16 cellular contexts compared by ENCODE assay signal in genomic region chr9:132985489-132985888, GRCh38. TPM values are rescaled to one million over a fixed set of nuclear protein-coding genes. Genes with fewer than 3 reads are reported as not detected.
A peak's percentile ranks its signal among the peaks of the same experiment; 100 is the strongest.
DNase-seq lines count a peak whose midpoint lies in the region; ATAC-seq, FAIRE-seq and TF ChIP-seq lines count a peak whose summit lies in the region.
"Had no signal": no experiment of that assay in that cellular context is flagged by ENCODE, and none has a peak within 500 bp of the region (broad histone marks: within the 10 kb centered on the region; RNA-seq: fewer than 3 reads in every experiment).

No MANE protein-coding gene starts in this region.

- no TSS peak for BruUV-seq in HepG2 (replicated peaks; lab: Mats Ljungman, UMichigan)
- BruUV-seq in A673 (replicated peaks; lab: Mats Ljungman, UMichigan), result no TSS peak

- H3K4me1 ChIP-seq in HepG2 (ENCODE audit: insufficient read depth, low read length), result peaks cover 45% of the 10 kb centered on the region
- no peaks in the 10 kb centered on the region for H3K4me1 ChIP-seq in right lobe of liver
- H3K4me1 ChIP-seq in Loucy (ENCODE audit: insufficient read depth, low read length, poor library complexity, severe bottlenecking), result peaks cover 74% of the 10 kb centered on the region
- H3K4me1 ChIP-seq in osteoblast (ENCODE audit: insufficient read depth, low read length), result no peaks in the 10 kb centered on the region
- H3K4me1 ChIP-seq in A673 (ENCODE audit: insufficient read depth, low read length, poor library complexity, severe bottlenecking), result no peaks in the 10 kb centered on the region

- no peak overlapping the region for H2AFZ ChIP-seq in HepG2 (ENCODE audit: low read length)
- H2AFZ ChIP-seq in Loucy (ENCODE audit: low read length), result no peak overlapping the region
- H2AFZ ChIP-seq in osteoblast (ENCODE audit: low read length), result no peak overlapping the region

- WGBS in HepG2 (ENCODE audit: low lambda C conversion rate), result 74% methylated on average over 6 of the region's 8 CpGs
- 39% methylated on average over 2 of the region's 8 CpGs for WGBS in right lobe of liver (ENCODE audit: insufficient coverage, low coverage, low lambda C conversion rate, missing lambda C conversion rate)

- ATAC-seq in HepG2 (no peak), right lobe of liver (no peak), HG02571 (IDR thresholded peaks at IDR 0.05; ENCODE audit: unreplicated experiment) (no peak)
- ATAC-seq: GM12878 had no signal

- POLR2A ChIA-PET in HepG2 (lab: Yijun Ruan, JAX) (no interaction called here), A673 (lab: Charles Lee; ENCODE audit: low non-redundant PET) (no interaction called here)

- no peak for FAIRE-seq in HepG2 (lab: Jason Lieb, UNC)
- FAIRE-seq: A204.1, GM12878, GM18507 had no signal

- no peak for DNase-seq in HepG2 (ENCODE audit: low spot score)
- no peak for DNase-seq in right lobe of liver
- DNase-seq in osteoblast (ENCODE audit: insufficient read length, low spot score, missing footprints), result peak; percentile 38
- DNase-seq in NCI-H510A treated with DMSO at 0.1 percent for 48 hours (lab: John Stamatoyannopoulos, UW), result no peak
- no peak for DNase-seq in A673 (ENCODE audit: low spot score)
- DNase-seq: Calu3; CD4-positive, CD25-positive, alpha-beta regulatory T cell; DMS79; HCEC 1CT; IMR-90 had no signal

- H3K9ac ChIP-seq in HepG2 (ENCODE audit: insufficient read depth, low read depth, low read length) (no peak overlapping the region), Loucy (ENCODE audit: low read depth, low read length, poor library complexity, severe bottlenecking) (peak overlapping the region; percentile 99)

- H3K27me3 ChIP-seq in HepG2 (ENCODE audit: control insufficient read depth in 1 of 2, insufficient read depth in 2 of 2, low read length in 2 of 2) (peaks cover 5 to 32% of the 10 kb centered on the region in 2 experiments; a peak in 3 of 5 replicates), right lobe of liver (no peaks in the 10 kb centered on the region), Loucy (ENCODE audit: insufficient read depth, low read length, poor library complexity, severe bottlenecking) (no peaks in the 10 kb centered on the region), osteoblast (ENCODE audit: insufficient read depth, low read length) (peaks cover 26% of the 10 kb centered on the region), A673 (replicated peaks; ENCODE audit: insufficient read depth, low read depth, low read length, poor library complexity) (peaks cover 51% of the 10 kb centered on the region)

- H3K9me3 ChIP-seq in HepG2 (ENCODE audit: low read length), result no peaks in the 10 kb centered on the region
- no peaks in the 10 kb centered on the region for H3K9me3 ChIP-seq in right lobe of liver
- no peaks in the 10 kb centered on the region for H3K9me3 ChIP-seq in Loucy (ENCODE audit: insufficient read depth, low read depth, low read length)
- H3K9me3 ChIP-seq in osteoblast (ENCODE audit: low read depth, low read length), result no peaks in the 10 kb centered on the region
- H3K9me3 ChIP-seq in A673 (ENCODE audit: low read depth, low read length, poor library complexity, severe bottlenecking), result no peaks in the 10 kb centered on the region

- H3K79me2 ChIP-seq in HepG2 (ENCODE audit: insufficient read depth, low read length), result no peaks in the 10 kb centered on the region
- peaks cover 100% of the 10 kb centered on the region for H3K79me2 ChIP-seq in Loucy (ENCODE audit: insufficient read depth, low read length)
- H3K79me2 ChIP-seq in osteoblast (ENCODE audit: insufficient read depth, low read length), result no peaks in the 10 kb centered on the region

- TF ChIP-seq POLR2A in HepG2 (IDR thresholded peaks at IDR 0.05; ENCODE audit: insufficient read depth in 1 of 2, low read depth in 2 of 2, low read length in 2 of 2), result no peak
- TF ChIP-seq POLR2A in right lobe of liver (IDR thresholded peaks at IDR 0.05), result no peak

- no peak overlapping the region for H3K27ac ChIP-seq in HepG2 (ENCODE audit: extremely low read length, insufficient read depth, low read length)
- no peak overlapping the region for H3K27ac ChIP-seq in right lobe of liver
- no peak overlapping the region for H3K27ac ChIP-seq in osteoblast (ENCODE audit: low read depth, low read length)
- no peak overlapping the region for H3K27ac ChIP-seq in A673 (ENCODE audit: low read depth, low read length, poor library complexity, severe bottlenecking)

- TF ChIP-seq RAD21 in HepG2 (CRISPR knock-in tag; IDR thresholded peaks at IDR 0.05), result no peak

- H3K4me2 ChIP-seq in HepG2 (ENCODE audit: low read depth, low read length), result no peak overlapping the region
- H3K4me2 ChIP-seq in Loucy (ENCODE audit: low read depth, low read length, poor library complexity, severe bottlenecking), result peak overlapping the region; percentile 95
- H3K4me2 ChIP-seq in osteoblast (ENCODE audit: insufficient read depth, low read length), result no peak overlapping the region

- CTCF ChIA-PET in HepG2 (lab: Yijun Ruan, JAX; ENCODE audit: low intra/inter-chr PET ratio, low total read pairs), result no interaction called here
- CTCF ChIA-PET in A673 (lab: Charles Lee), result no interaction called here

- TF ChIP-seq CTCF in HepG2 (CRISPR knock-in tag; IDR thresholded peaks at IDR 0.05) (no peak), right lobe of liver (IDR thresholded peaks at IDR 0.05) (no peak), Loucy (conservative IDR thresholded peaks at IDR 0.05; ENCODE audit: low read length) (no peak), osteoblast (IDR thresholded peaks at IDR 0.05; ENCODE audit: extremely low read depth, low read depth, low read length) (no peak), A673 (conservative IDR thresholded peaks at IDR 0.05; ENCODE audit: low read depth, low read length) (no peak)

- no peak overlapping the region for H3K4me3 ChIP-seq in HepG2 (replicated peaks in 1 of 3; ENCODE audit: insufficient read depth in 1 of 3, low read depth in 2 of 3, low read length in 3 of 3)
- H3K4me3 ChIP-seq in right lobe of liver, result no peak overlapping the region
- H3K4me3 ChIP-seq in Loucy (ENCODE audit: low read length, poor library complexity, severe bottlenecking), result peak overlapping the region; percentile 67
- no peak overlapping the region for H3K4me3 ChIP-seq in osteoblast (ENCODE audit: insufficient read depth, low read length)
- no peak overlapping the region for H3K4me3 ChIP-seq in A673 (ENCODE audit: low read depth, low read length, poor library complexity, severe bottlenecking)
- H3K4me3 ChIP-seq: GM12878 had no signal

- peaks cover 16% of the 10 kb centered on the region for H3F3A ChIP-seq in Loucy (ENCODE audit: low read depth)

- in situ Hi-C loops in HepG2 (cut with HindIII; ENCODE audit: extremely low pct_ligation_motif_present, low pct_unique_long_range_greater_than_20kb), result no loop called here

- H3K36me3 ChIP-seq in HepG2 (replicated peaks in 1 of 2; ENCODE audit: control insufficient read depth in 1 of 2, insufficient read depth in 2 of 2, low read length in 2 of 2), result no peaks in the 10 kb centered on the region
- H3K36me3 ChIP-seq in right lobe of liver, result no peaks in the 10 kb centered on the region
- H3K36me3 ChIP-seq in Loucy (ENCODE audit: insufficient read depth, low read length), result peaks cover 43% of the 10 kb centered on the region
- H3K36me3 ChIP-seq in osteoblast (ENCODE audit: insufficient read depth, low read length), result no peaks in the 10 kb centered on the region
- H3K36me3 ChIP-seq in A673 (ENCODE audit: insufficient read depth, low read length, poor library complexity, severe bottlenecking), result no peaks in the 10 kb centered on the region

- intact Hi-C loops in HepG2 (cut with micrococcal nuclease; ENCODE audit: unreplicated experiment), result no loop called here
- intact Hi-C loops in right lobe of liver (cut with DNase I), result no loop called here
- intact Hi-C loops in A673 (cut with micrococcal nuclease; ENCODE audit: unreplicated experiment), result no loop called here

- no peaks in the 10 kb centered on the region for H3K9me2 ChIP-seq in Loucy (replicated peaks; ENCODE audit: low read depth, low read length)

- H4K20me1 ChIP-seq in HepG2 (ENCODE audit: insufficient read depth, low read length) (no peaks in the 10 kb centered on the region), Loucy (ENCODE audit: insufficient read depth, low read length, poor library complexity, severe bottlenecking) (peaks cover 7% of the 10 kb centered on the region), osteoblast (ENCODE audit: insufficient read depth, low read length) (no peaks in the 10 kb centered on the region)

- TF ChIP-seq EP300 in HepG2 (IDR thresholded peaks at IDR 0.05; ENCODE audit: low read depth in 2 of 2, low read length in 2 of 2) (no peak), HepG2 (CRISPR knock-in tag; IDR thresholded peaks at IDR 0.05; ENCODE audit: borderline replicate concordance) (no peak)

RNA-seq across cellular contexts. Expression of gene GFI1B, which starts 7.0 kb away (rescaled TPM):
- total RNA-seq in HepG2 (2016; rRNA removed; fragmentation: Illumina TruSeq; extraction: Trizol) (0.51 TPM in 1 of 2 replicates, not detected in the other), right lobe of liver (under 1 TPM in 3 of 6 experiments, not detected in 3; 0.24 to 0.64 (median 0.39) TPM), osteoblast (under 0.01 TPM in 1 of 2 replicates, not detected in the other), A673 (2021) (not detected in 2 replicates)
- total RNA-seq in HepG2 (2016; cell fraction: cytosol; rRNA removed; fragmentation: Illumina TruSeq; extraction: Trizol; ENCODE audit: low read depth), result not detected in 2 replicates
- total RNA-seq in HepG2 (2016; cell fraction: insoluble cytoplasmic fraction; rRNA removed; fragmentation: Illumina TruSeq; extraction: Trizol), result 0.24 and 0.56 TPM in 2 replicates
- 0.15 and 0.52 TPM in 2 replicates for total RNA-seq in HepG2 (2016; cell fraction: membrane; rRNA removed; fragmentation: Illumina TruSeq; extraction: Trizol)
- total RNA-seq in HepG2 (2016; cell fraction: nucleus; rRNA removed; fragmentation: Illumina TruSeq; extraction: Trizol), result 0.28 TPM in 1 of 2 replicates, not detected in the other
- polyA plus RNA-seq in HepG2 (2011; rRNA removed), result 0.15 and 0.26 TPM in 2 replicates
- polyA plus RNA-seq in HepG2 (2011; cell fraction: cytosol; rRNA removed), result 0.15 and 0.18 TPM in 2 replicates
- polyA plus RNA-seq in HepG2 (2011; cell fraction: nucleus; rRNA removed), result 0.19 and 0.26 TPM in 2 replicates
- 0.19 and 0.80 TPM in 2 replicates for polyA plus RNA-seq in HepG2 (2012)
- polyA plus RNA-seq in HepG2 (2016; cell fraction: cytosol; fragmentation: Illumina TruSeq; extraction: Trizol; ENCODE audit: low read depth), result 0.09 and 0.19 TPM in 2 replicates
- polyA plus RNA-seq in HepG2 (2016; cell fraction: insoluble cytoplasmic fraction; fragmentation: Illumina TruSeq; extraction: Trizol; ENCODE audit: low read depth), result 0.21 and 0.30 TPM in 2 replicates
- polyA plus RNA-seq in HepG2 (2016; cell fraction: membrane; fragmentation: Illumina TruSeq; extraction: Trizol; ENCODE audit: low read depth), result 0.19 and 0.32 TPM in 2 replicates
- 0.49 TPM in 1 of 2 replicates, not detected in the other for polyA plus RNA-seq in HepG2 (2016; cell fraction: nucleus; fragmentation: Illumina TruSeq; extraction: Trizol; ENCODE audit: insufficient read depth, low read depth)
- 0.35 and 0.42 TPM in 2 replicates for polyA minus RNA-seq in HepG2 (2011; rRNA and poly(A)+ RNA removed; ENCODE audit: low replicate concordance)
- polyA minus RNA-seq in HepG2 (2011; cell fraction: cytosol; rRNA and poly(A)+ RNA removed), result not detected in 2 replicates
- 0.13 TPM in 1 of 2 replicates, not detected in the other for polyA minus RNA-seq in HepG2 (2011; cell fraction: nucleus; rRNA and poly(A)+ RNA removed)
- total RNA-seq: Calu3, GM12878, IMR-90 had no signal
- polyA plus RNA-seq: BJ had no signal

RNA-seq across cellular contexts. Expression of gene TSC1, which starts 41.1 kb away (rescaled TPM):
- total RNA-seq in HepG2 (2016; rRNA removed; fragmentation: Illumina TruSeq; extraction: Trizol), result 26.3 and 31.6 TPM in 2 replicates
- 18.0 and 21.2 TPM in 2 replicates for total RNA-seq in HepG2 (2016; cell fraction: cytosol; rRNA removed; fragmentation: Illumina TruSeq; extraction: Trizol; ENCODE audit: low read depth)
- total RNA-seq in HepG2 (2016; cell fraction: insoluble cytoplasmic fraction; rRNA removed; fragmentation: Illumina TruSeq; extraction: Trizol), result 24.1 and 31.9 TPM in 2 replicates
- total RNA-seq in HepG2 (2016; cell fraction: membrane; rRNA removed; fragmentation: Illumina TruSeq; extraction: Trizol), result 29.5 and 37.4 TPM in 2 replicates
- 49.4 and 54.4 TPM in 2 replicates for total RNA-seq in HepG2 (2016; cell fraction: nucleus; rRNA removed; fragmentation: Illumina TruSeq; extraction: Trizol)
- polyA plus RNA-seq in HepG2 (2011; rRNA removed), result 58.0 and 66.1 TPM in 2 replicates
- polyA plus RNA-seq in HepG2 (2011; cell fraction: cytosol; rRNA removed), result 25.6 and 30.5 TPM in 2 replicates
- 178 and 179 TPM in 2 replicates for polyA plus RNA-seq in HepG2 (2011; cell fraction: nucleus; rRNA removed)
- 26.8 and 27.3 TPM in 2 replicates for polyA plus RNA-seq in HepG2 (2012)
- polyA plus RNA-seq in HepG2 (2016; cell fraction: cytosol; fragmentation: Illumina TruSeq; extraction: Trizol; ENCODE audit: low read depth), result 9.8 and 11.1 TPM in 2 replicates
- polyA plus RNA-seq in HepG2 (2016; cell fraction: insoluble cytoplasmic fraction; fragmentation: Illumina TruSeq; extraction: Trizol; ENCODE audit: low read depth), result 17.1 and 17.6 TPM in 2 replicates
- 17.7 and 18.0 TPM in 2 replicates for polyA plus RNA-seq in HepG2 (2016; cell fraction: membrane; fragmentation: Illumina TruSeq; extraction: Trizol; ENCODE audit: low read depth)
- polyA plus RNA-seq in HepG2 (2016; cell fraction: nucleus; fragmentation: Illumina TruSeq; extraction: Trizol; ENCODE audit: insufficient read depth, low read depth), result 64.5 and 67.0 TPM in 2 replicates
- 139 and 153 TPM in 2 replicates for polyA minus RNA-seq in HepG2 (2011; rRNA and poly(A)+ RNA removed; ENCODE audit: low replicate concordance)
- 26.9 and 27.7 TPM in 2 replicates for polyA minus RNA-seq in HepG2 (2011; cell fraction: cytosol; rRNA and poly(A)+ RNA removed)
- polyA minus RNA-seq in HepG2 (2011; cell fraction: nucleus; rRNA and poly(A)+ RNA removed), result 182 and 218 TPM in 2 replicates
- total RNA-seq in right lobe of liver, result 10 to 100 TPM; 14.2 to 22.8 (median 18.3) TPM
- 68.4 and 81.3 TPM in 2 replicates for total RNA-seq in osteoblast
- total RNA-seq in A673 (2021), result 40.9 and 42.5 TPM in 2 replicates

RNA-seq across cellular contexts. Expression of gene GTF3C5, which starts 45.3 kb away (rescaled TPM):
- total RNA-seq in HepG2 (2016; rRNA removed; fragmentation: Illumina TruSeq; extraction: Trizol) (43.4 and 66.9 TPM in 2 replicates), right lobe of liver (10 to 100 TPM; 18.4 to 30.5 (median 19.8) TPM), osteoblast (31.8 and 41.3 TPM in 2 replicates), A673 (2021) (98.1 and 99.9 TPM in 2 replicates)
- total RNA-seq in HepG2 (2016; cell fraction: cytosol; rRNA removed; fragmentation: Illumina TruSeq; extraction: Trizol; ENCODE audit: low read depth), result 11.7 and 12.3 TPM in 2 replicates
- total RNA-seq in HepG2 (2016; cell fraction: insoluble cytoplasmic fraction; rRNA removed; fragmentation: Illumina TruSeq; extraction: Trizol), result 37.9 and 65.5 TPM in 2 replicates
- total RNA-seq in HepG2 (2016; cell fraction: membrane; rRNA removed; fragmentation: Illumina TruSeq; extraction: Trizol), result 20.2 and 20.6 TPM in 2 replicates
- total RNA-seq in HepG2 (2016; cell fraction: nucleus; rRNA removed; fragmentation: Illumina TruSeq; extraction: Trizol), result 76.0 and 76.7 TPM in 2 replicates
- polyA plus RNA-seq in HepG2 (2011; rRNA removed), result 92.6 and 110 TPM in 2 replicates
- polyA plus RNA-seq in HepG2 (2011; cell fraction: cytosol; rRNA removed), result 46.1 and 57.8 TPM in 2 replicates
- polyA plus RNA-seq in HepG2 (2011; cell fraction: nucleus; rRNA removed), result 477 and 487 TPM in 2 replicates
- polyA plus RNA-seq in HepG2 (2012), result 45.0 and 56.0 TPM in 2 replicates
- 5.5 and 5.8 TPM in 2 replicates for polyA plus RNA-seq in HepG2 (2016; cell fraction: cytosol; fragmentation: Illumina TruSeq; extraction: Trizol; ENCODE audit: low read depth)
- polyA plus RNA-seq in HepG2 (2016; cell fraction: insoluble cytoplasmic fraction; fragmentation: Illumina TruSeq; extraction: Trizol; ENCODE audit: low read depth), result 45.6 and 51.5 TPM in 2 replicates
- polyA plus RNA-seq in HepG2 (2016; cell fraction: membrane; fragmentation: Illumina TruSeq; extraction: Trizol; ENCODE audit: low read depth), result 13.2 and 13.8 TPM in 2 replicates
- polyA plus RNA-seq in HepG2 (2016; cell fraction: nucleus; fragmentation: Illumina TruSeq; extraction: Trizol; ENCODE audit: insufficient read depth, low read depth), result 196 and 212 TPM in 2 replicates
- 27.9 and 79.3 TPM in 2 replicates for polyA minus RNA-seq in HepG2 (2011; rRNA and poly(A)+ RNA removed; ENCODE audit: low replicate concordance)
- polyA minus RNA-seq in HepG2 (2011; cell fraction: cytosol; rRNA and poly(A)+ RNA removed), result 24.3 and 26.7 TPM in 2 replicates
- polyA minus RNA-seq in HepG2 (2011; cell fraction: nucleus; rRNA and poly(A)+ RNA removed), result 98.5 and 99.1 TPM in 2 replicates
